Comparison of ENCODE assay signal across 15 cellular contexts in genomic region chr2:112712465-112712864, GRCh38. TPM values are rescaled to one million over a fixed set of nuclear protein-coding genes. Genes with fewer than 3 reads are reported as not detected.
"Had no signal": no experiment of that assay in that cellular context is flagged by ENCODE, and none has a peak within 500 bp of the region (broad histone marks: within the 10 kb centered on the region; RNA-seq: fewer than 3 reads in every experiment).

No MANE protein-coding gene starts in this region.

- H3K4me3 Mint-ChIP-seq: activated T-cell treated with anti-CD3 and anti-CD28 coated beads, Interleukin-2, amount 50 U/mL, for 4 hours had no signal

- DNase-seq: activated CD4-positive, alpha-beta T cell treated with anti-CD3 and anti-CD28 coated beads, Interleukin-2, amount 50 U/mL, for 1 hour; aorta; dorsolateral prefrontal cortex; stomach; T-helper 1 cell had no signal

- H3K9me3 Mint-ChIP-seq: activated T-cell treated with anti-CD3 and anti-CD28 coated beads, Interleukin-2, amount 50 U/mL, for 4 hours had no signal

- H3K4me1 ChIP-seq: prostate gland, right lobe of liver had no signal

- FAIRE-seq: bronchial epithelial cell had no signal

- H3K4me3 ChIP-seq: dorsolateral prefrontal cortex, prostate gland, right lobe of liver, stomach, thoracic aorta had no signal

- H3K27me3 ChIP-seq: dorsolateral prefrontal cortex, right lobe of liver had no signal

- H3K36me3 ChIP-seq: prostate gland, right lobe of liver, stomach, thoracic aorta had no signal

- ATAC-seq: naive thymus-derived CD4-positive, alpha-beta T cell had no signal

- H3K9me3 ChIP-seq: prostate gland, right lobe of liver, stomach, thoracic aorta had no signal

- H3K27ac ChIP-seq: dorsolateral prefrontal cortex, prostate gland, right lobe of liver, stomach, thoracic aorta had no signal

RNA-seq across cellular contexts. Expression of gene NT5DC4, which starts 8.4 kb away (rescaled TPM):
- total RNA-seq: activated T-cell treated with anti-CD3 and anti-CD28 coated beads, Interleukin-2, amount 50 U/mL, for 4 hours; bronchial epithelial cell; chondrocyte; lung microvascular endothelial cell; mononuclear cell; right lobe of liver; stomach; thoracic aorta had no signal
- polyA plus RNA-seq: aorta; esophagus; naive thymus-derived CD4-positive, alpha-beta T cell; stomach had no signal

RNA-seq across cellular contexts. Expression of gene CKAP2L, which starts 51.9 kb away (rescaled TPM):
- polyA plus RNA-seq: naive thymus-derived CD4-positive, alpha-beta T cell had no signal
